In genomic region chr17:75486951-75487350, GRCh38 we compare ENCODE assay signal across 1 cellular context.
TF ChIP-seq lines count a peak whose summit lies in the region.

No MANE protein-coding gene starts in this region.

TF ChIP-seq in H1, 55 proteins besides CTCF, POLR2A, EP300 and RAD21:
- TF ChIP-seq PHF8 (conservative IDR thresholded peaks at IDR 0.05; ENCODE audit: low read depth, low read length) = no peak
- no peak for TF ChIP-seq CHD2 (IDR thresholded peaks at IDR 0.05; ENCODE audit: low read length)
- no peak for TF ChIP-seq SAP30 (IDR thresholded peaks at IDR 0.05; ENCODE audit: insufficient read depth, insufficient replicate concordance, low read length)
- TF ChIP-seq ATF2 (IDR thresholded peaks at IDR 0.05; ENCODE audit: low read length) = no peak
- no peak for TF ChIP-seq TCF12 (IDR thresholded peaks at IDR 0.05; ENCODE audit: low read depth, low read length)
- TF ChIP-seq USF2 (IDR thresholded peaks at IDR 0.05; ENCODE audit: low read length) = no peak
- no peak for TF ChIP-seq SUZ12 (IDR thresholded peaks at IDR 0.05; ENCODE audit: low read length)
